ENCODE assay signal across 8 cellular contexts in the genomic region with DNA sequence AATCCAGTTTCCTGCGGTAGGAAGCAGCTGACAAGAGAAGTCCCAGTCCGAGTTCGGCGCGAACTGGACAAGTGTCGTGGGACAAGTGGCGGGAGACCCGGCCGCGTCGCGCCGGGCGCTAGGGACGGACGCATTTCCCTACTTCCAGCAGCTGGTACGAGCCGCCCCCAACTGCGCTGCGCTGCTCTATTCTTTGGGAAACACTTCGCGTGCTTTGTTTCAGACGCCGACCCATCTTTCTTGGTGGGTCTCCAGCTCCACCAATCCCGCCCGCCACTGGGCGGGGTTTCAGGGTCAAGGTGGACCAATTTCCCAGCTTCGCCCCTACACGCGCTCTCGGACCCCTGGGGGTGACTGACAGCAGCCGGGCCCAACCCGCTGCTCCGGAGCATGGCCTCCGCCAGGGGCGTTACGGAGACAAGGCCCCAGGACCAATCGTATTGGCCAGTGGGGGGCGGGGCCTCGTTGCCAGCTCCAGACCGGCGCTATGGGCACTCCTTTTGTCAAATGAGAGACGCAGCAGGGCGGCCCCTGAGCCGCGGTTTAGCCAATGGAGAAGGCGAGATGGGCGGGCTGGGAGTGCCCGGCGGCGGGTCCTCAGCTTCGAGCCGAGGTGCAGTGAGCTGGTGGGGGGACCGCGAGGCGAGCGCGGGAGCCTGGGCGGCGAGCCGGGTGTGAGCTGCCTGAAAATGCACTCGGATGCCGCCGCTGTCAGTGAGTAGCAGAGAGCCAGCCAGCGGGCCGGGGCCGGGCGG. TPM values are rescaled to one million over a fixed set of nuclear protein-coding genes. Genes with fewer than 3 reads are reported as not detected.
A peak's percentile ranks its signal among the peaks of the same experiment; 100 is the strongest.
DNase-seq lines count a peak whose midpoint lies in the region; FAIRE-seq and TF ChIP-seq lines count a peak whose summit lies in the region.

Gene DCUN1D4 (plus strand): TSS at position 600 of the 755 bp plus-strand sequence. CDS start 90 bp downstream, at position 690.

- FAIRE-seq in frontal cortex (lab: Jason Lieb, UNC): peak; percentile 92

- H3K27me3 ChIP-seq in neuronal stem cell (ENCODE audit: control insufficient read depth in 3 of 3, insufficient read depth in 3 of 3, low read depth in 1 of 3, low read length in 3 of 3): no peaks in the 10 kb centered on the region

- H3K4me2 ChIP-seq in neuronal stem cell (ENCODE audit: insufficient read depth, low read length, poor library complexity, severe bottlenecking): peak within 1 kb of the TSS; percentile 89

- H3K27ac ChIP-seq in SK-N-MC: no peak within 1 kb of the TSS
- peak within 1 kb of the TSS; percentile 98 for H3K27ac ChIP-seq in neuronal stem cell (replicated peaks; ENCODE audit: low read length)

- H3K4ac ChIP-seq in neuronal stem cell (ENCODE audit: low read length): no peak within 1 kb of the TSS

- no CpG with 5 or more reads among the region's 68 CpGs for WGBS in neuronal stem cell (ENCODE audit: extremely low coverage in 2 of 2, insufficient read length in 2 of 2, insufficient replicate concordance in 1 of 2), 2 donors

- H3K9me3 ChIP-seq in SK-N-MC (ENCODE audit: low read depth, low read length) (no peaks in the 10 kb centered on the region), neuronal stem cell (replicated peaks in 1 of 2; ENCODE audit: control insufficient read depth in 2 of 2, insufficient read depth in 1 of 2, low read depth in 1 of 2, low read length in 2 of 2) (no peaks in the 10 kb centered on the region)

- peak within 1 kb of the TSS; percentile 96 for H2AFZ ChIP-seq in neuronal stem cell (ENCODE audit: low read length)

- peak within 1 kb of the TSS; percentile 93 for H2AK5ac ChIP-seq in neuronal stem cell (ENCODE audit: low read depth, low read length)

- peak within 1 kb of the TSS; percentile 85 for H3K4me3 ChIP-seq in GM08714 (ENCODE audit: low read length)
- peak within 1 kb of the TSS; percentile 90 for H3K4me3 ChIP-seq in NB4 (ENCODE audit: low read depth, low read length)
- H3K4me3 ChIP-seq in SK-N-MC: peak within 1 kb of the TSS; percentile 86
- peak within 1 kb of the TSS; percentile 92 to 93 for H3K4me3 ChIP-seq in neuronal stem cell (ENCODE audit: low read length in 2 of 2)

- peak; percentile 100 for DNase-seq in HFFc6
- peak; percentile 100 for DNase-seq in NB4 (ENCODE audit: low read depth)
- DNase-seq in SK-N-MC (ENCODE audit: low read depth, low spot score): peak; percentile 60
- peak; percentile 99 for DNase-seq in activated naive CD4-positive, alpha-beta T cell treated with anti-CD3 and anti-CD28 coated beads, Interleukin-2, amount 10 ng/mL, durations not matched to agents 7 days and 5 days
- DNase-seq in frontal cortex (ENCODE audit: low spot score in 2 of 2): peak; percentile 95 to 96
- peak; percentile 99 for DNase-seq in neuronal stem cell (ENCODE audit: low spot score)

- no peak within 1 kb of the TSS for H3K14ac ChIP-seq in neuronal stem cell (ENCODE audit: low read length)

- peak within 1 kb of the TSS; percentile 67 for H2BK120ac ChIP-seq in neuronal stem cell (ENCODE audit: low read depth, low read length)

- peak; percentile 73 for TF ChIP-seq CTCF in HFFc6 (IDR thresholded peaks at IDR 0.05)
- no peak for TF ChIP-seq CTCF in NB4 (IDR thresholded peaks at IDR 0.05; ENCODE audit: low read depth, low read length)
- TF ChIP-seq CTCF in subcutaneous adipose tissue (IDR thresholded peaks at IDR 0.05; ENCODE audit: low read depth): no peak

- peaks cover 2 to 9% of the 10 kb centered on the region in 2 donors for H3K4me1 ChIP-seq in neuronal stem cell (ENCODE audit: control insufficient read depth in 2 of 2, insufficient read depth in 1 of 2, low read depth in 1 of 2, low read length in 2 of 2)

- peak within 1 kb of the TSS; percentile 67 for H2BK15ac ChIP-seq in neuronal stem cell (ENCODE audit: low read length)

- no peak within 1 kb of the TSS for H4K91ac ChIP-seq in neuronal stem cell (ENCODE audit: low read depth, low read length, poor library complexity)

- no peaks in the 10 kb centered on the region for H3K36me3 Mint-ChIP-seq in HFFc6 (ENCODE audit: low read depth)
- H3K36me3 Mint-ChIP-seq in activated naive CD4-positive, alpha-beta T cell treated with anti-CD3 and anti-CD28 coated beads, Interleukin-2, amount 10 ng/mL, durations not matched to agents 7 days and 5 days: peaks cover 2% of the 10 kb centered on the region

- peak within 1 kb of the TSS; percentile 89 for H3K27ac Mint-ChIP-seq in HFFc6
- peak within 1 kb of the TSS; percentile 99 for H3K27ac Mint-ChIP-seq in activated naive CD4-positive, alpha-beta T cell treated with anti-CD3 and anti-CD28 coated beads, Interleukin-2, amount 10 ng/mL, durations not matched to agents 7 days and 5 days

- no peaks in the 10 kb centered on the region for H3K9me3 Mint-ChIP-seq in HFFc6
- H3K9me3 Mint-ChIP-seq in activated naive CD4-positive, alpha-beta T cell treated with anti-CD3 and anti-CD28 coated beads, Interleukin-2, amount 10 ng/mL, durations not matched to agents 7 days and 5 days: no peaks in the 10 kb centered on the region

- H3K18ac ChIP-seq in neuronal stem cell (ENCODE audit: low read length): peak within 1 kb of the TSS; percentile 97

- CTCF ChIA-PET in activated naive CD4-positive, alpha-beta T cell treated with anti-CD3 and anti-CD28 coated beads, Interleukin-2, amount 10 ng/mL, durations not matched to agents 7 days and 5 days (lab: Charles Lee): interaction anchor here (1.3 to 2.1 kb wide), 2 partner anchors 11 to 196 kb away, joined by 3 to 9 read pairs; partner anchors contain the start of gene SGCB

- no peak within 1 kb of the TSS for H4K8ac ChIP-seq in neuronal stem cell (ENCODE audit: low read depth, low read length)

- H3K36me3 ChIP-seq in SK-N-MC (ENCODE audit: insufficient read depth, low read length): no peaks in the 10 kb centered on the region
- peaks cover 0 to 22% of the 10 kb centered on the region in 2 donors for H3K36me3 ChIP-seq in neuronal stem cell (replicated peaks in 1 of 2; ENCODE audit: control insufficient read depth in 2 of 2, insufficient read depth in 2 of 2, low read length in 2 of 2)

- peak within 1 kb of the TSS; percentile 85 for H3K23ac ChIP-seq in neuronal stem cell (ENCODE audit: low read depth, low read length, poor library complexity)

- H3K79me1 ChIP-seq in neuronal stem cell (ENCODE audit: low read depth, low read length): peaks cover 4% of the 10 kb centered on the region

- no peaks in the 10 kb centered on the region; the same call in 1 of the 2 replicates for H3K27me3 Mint-ChIP-seq in HFFc6 (ENCODE audit: insufficient read depth)
- H3K27me3 Mint-ChIP-seq in activated naive CD4-positive, alpha-beta T cell treated with anti-CD3 and anti-CD28 coated beads, Interleukin-2, amount 10 ng/mL, durations not matched to agents 7 days and 5 days: peaks cover 14% of the 10 kb centered on the region

- peak; percentile 64 for TF ChIP-seq POLR2A in NB4 (IDR thresholded peaks at IDR 0.05; ENCODE audit: extremely low read depth, insufficient read length)

- H3K9ac ChIP-seq in SK-N-MC (ENCODE audit: insufficient read length) (peak within 1 kb of the TSS; percentile 32), neuronal stem cell (ENCODE audit: low read depth, low read length, poor library complexity) (peak within 1 kb of the TSS; percentile 91)

- no peak within 1 kb of the TSS for H2BK12ac ChIP-seq in neuronal stem cell (ENCODE audit: low read length)

- peak within 1 kb of the TSS; percentile 95 for H3K4me3 Mint-ChIP-seq in HFFc6
- H3K4me3 Mint-ChIP-seq in activated naive CD4-positive, alpha-beta T cell treated with anti-CD3 and anti-CD28 coated beads, Interleukin-2, amount 10 ng/mL, durations not matched to agents 7 days and 5 days: peak within 1 kb of the TSS; percentile 99

- H2BK5ac ChIP-seq in neuronal stem cell (ENCODE audit: low read length): peak within 1 kb of the TSS; percentile 53

- peaks cover 45% of the 10 kb centered on the region for H3K4me1 Mint-ChIP-seq in HFFc6 (ENCODE audit: low read depth)
- H3K4me1 Mint-ChIP-seq in activated naive CD4-positive, alpha-beta T cell treated with anti-CD3 and anti-CD28 coated beads, Interleukin-2, amount 10 ng/mL, durations not matched to agents 7 days and 5 days: peaks cover 16% of the 10 kb centered on the region

RNA-seq across cellular contexts. Expression of gene DCUN1D4, which starts in this region (rescaled TPM):
- 10 to 100 TPM; 41.0 to 55.1 (median 47.1) TPM for total RNA-seq in HFFc6 (2021; fragmentation: NEBNext Ultra II Directional; extraction: Animal tissue kit (Norgen Biotek cat#: 25700))
- 124 TPM for total RNA-seq in frontal cortex
- 27.5 TPM for polyA plus RNA-seq in neuronal stem cell (2013, experiment 1 of 2)
- polyA plus RNA-seq in neuronal stem cell (2013, experiment 2 of 2): 28.4 TPM
- 10 to 100 TPM; 38.8 to 61.7 (median 42.0) TPM for total RNA-seq in subcutaneous adipose tissue
